ENCODE assay signal across 8 cellular contexts in genomic region chr2:214808961-214809750, GRCh38.
DNase-seq lines count a peak whose midpoint lies in the region; ATAC-seq and TF ChIP-seq lines count a peak whose summit lies in the region.

BARD1 (minus strand) TSS chr2:214809683; CDS start chr2:214809569, 114 bp downstream.

- H3K27ac ChIP-seq in WERI-Rb-1 = peak within 1 kb of the TSS; percentile 100
- H3K27ac ChIP-seq in cingulate gyrus (ENCODE audit: low read depth, low read length) = peak within 1 kb of the TSS; percentile 83

- no peaks in the 10 kb centered on the region for H3K27me3 ChIP-seq in WERI-Rb-1 (ENCODE audit: insufficient read depth, low read depth, severe bottlenecking)

- no peaks in the 10 kb centered on the region for H3K9me3 ChIP-seq in WERI-Rb-1 (ENCODE audit: severe bottlenecking)

- TF ChIP-seq CTCF in WERI-Rb-1 (IDR thresholded peaks at IDR 0.05; ENCODE audit: low read depth, low read length) = no peak

- peak; percentile 23 for ATAC-seq in HG02678 (IDR thresholded peaks at IDR 0.05; ENCODE audit: unreplicated experiment)

- H3K4me3 ChIP-seq in WERI-Rb-1 (ENCODE audit: low read depth, low read length) = peak within 1 kb of the TSS; percentile 98

- DNase-seq in DMS53 (lab: John Stamatoyannopoulos, UW) (peak; percentile 58), DMS53 treated with DMSO at 0.1 percent for 48 hours (lab: John Stamatoyannopoulos, UW; ENCODE audit: unreplicated experiment) (no peak), NCI-H1105 treated with DMSO at 0.1 percent for 48 hours (lab: John Stamatoyannopoulos, UW) (peak; percentile 61), WERI-Rb-1 (peak; percentile 55), left kidney (ENCODE audit: low read depth, low spot score) (peak; percentile 81)
- peak; percentile 55 for DNase-seq in stimulated activated CD4-positive, alpha-beta T cell treated with anti-CD3 and anti-CD28 coated beads, Interleukin-4, amount 100 ng/mL, for 24 hours

- peaks cover 12% of the 10 kb centered on the region for H3K36me3 ChIP-seq in WERI-Rb-1
